ENCODE assay signal across 17 cellular contexts in the genomic region with DNA sequence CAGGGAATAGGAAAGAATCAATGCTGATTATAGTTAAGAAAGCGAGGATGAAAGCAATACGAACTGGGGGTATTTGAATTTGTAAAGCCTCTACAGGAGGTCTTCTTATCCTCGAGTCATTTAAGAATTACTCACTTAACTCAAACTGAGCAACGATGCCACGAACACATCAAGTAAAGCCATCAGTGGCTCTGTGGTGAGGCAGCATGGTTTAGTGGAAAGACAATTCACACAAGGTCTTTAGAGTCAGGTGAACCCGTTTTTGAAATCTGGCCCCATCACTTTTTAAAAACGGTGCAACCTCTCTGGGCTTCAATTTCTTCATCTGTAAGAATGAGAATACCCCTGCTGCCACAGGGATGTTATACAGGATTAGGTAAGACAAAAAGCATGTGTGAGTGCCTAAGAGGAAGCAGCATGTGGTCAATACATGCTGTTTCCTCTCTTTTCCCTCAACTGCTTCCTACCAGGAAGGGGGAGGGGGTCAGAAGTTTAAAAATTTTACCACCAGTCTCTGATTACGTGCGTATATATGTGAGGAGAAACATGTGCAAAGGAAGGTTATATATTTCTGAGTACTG.
A peak's percentile ranks its signal among the peaks of the same experiment; 100 is the strongest.
DNase-seq lines count a peak whose midpoint lies in the region; ATAC-seq and TF ChIP-seq lines count a peak whose summit lies in the region.
"Had no signal": no experiment of that assay in that cellular context is flagged by ENCODE, and none has a peak within 500 bp of the region (broad histone marks: within the 10 kb centered on the region; RNA-seq: fewer than 3 reads in every experiment).

No MANE protein-coding gene starts in this region.

- CTCF ChIA-PET in WTC11 (lab: Charles Lee), result interaction anchor here (1.4 to 2.6 kb wide), 2 partner anchors 14 to 16 kb away, joined by 3 to 11 read pairs; no protein-coding TSS in a partner anchor

- H3K4me1 ChIP-seq in HUES64 (ENCODE audit: insufficient read depth, low read length) (peaks cover 42% of the 10 kb centered on the region), suprapubic skin (no peaks in the 10 kb centered on the region)

- no peaks in the 10 kb centered on the region for H3K36me3 ChIP-seq in HUES64 (ENCODE audit: insufficient read depth, low read length)
- H3K36me3 ChIP-seq in suprapubic skin, result no peaks in the 10 kb centered on the region

- TF ChIP-seq EP300 in suprapubic skin (IDR thresholded peaks at IDR 0.05), result no peak

- no peak overlapping the region for H3K9ac ChIP-seq in HUES64 (ENCODE audit: low read depth, low read length)

- no peaks in the 10 kb centered on the region for H3K36me3 Mint-ChIP-seq in WTC11

- H3K27me3 ChIP-seq in HUES64 (ENCODE audit: insufficient read depth, low read length), result no peaks in the 10 kb centered on the region; the same call in 1 of the 2 replicates
- H3K27me3 ChIP-seq in suprapubic skin, result no peaks in the 10 kb centered on the region

- DNase-seq in ELF-1 (ENCODE audit: low read depth, low spot score) (peak; percentile 33), WTC11 (ENCODE audit: low spot score) (no peak), iPS-NIHi7 (ENCODE audit: extremely low spot score) (peak; percentile 52), suprapubic skin (ENCODE audit: low spot score in 2 of 2) (no peak), NCI-H226 (no peak)
- DNase-seq: activated CD4-positive, alpha-beta memory T cell treated with anti-CD3 and anti-CD28 coated beads, Interleukin-2, amount 10 ng/mL, durations not matched to agents 7 days and 5 days; activated naive CD4-positive, alpha-beta T cell treated with Interleukin-2 at 50 U/mL for 16 hours; activated T-cell treated with anti-CD3 and anti-CD28 coated beads, Interleukin-2, amount 50 U/mL, for 24 hours; CD4-positive, CD25-positive, alpha-beta regulatory T cell; GDM1; NCI-H1105 treated with DMSO at 0.1 percent for 48 hours; NCI-H2029 treated with DMSO at 0.1 percent for 48 hours; NK-92 treated with Interleukin-12 subunit alpha and Interleukin-12 subunit beta, amount 100 ng/mL, for 24 hours; posterior cingulate gyrus had no signal

- peaks cover 41% of the 10 kb centered on the region for H3K4me1 Mint-ChIP-seq in WTC11
- H3K4me1 Mint-ChIP-seq: nephron had no signal

- H3K27ac ChIP-seq in HUES64 (ENCODE audit: low read depth, low read length), result peak overlapping the region; percentile 75; the same call in 1 of the 2 replicates
- no peak overlapping the region for H3K27ac ChIP-seq in suprapubic skin

- no peaks in the 10 kb centered on the region for H3K27me3 Mint-ChIP-seq in WTC11 (ENCODE audit: low read depth)
- H3K27me3 Mint-ChIP-seq: activated CD4-positive, alpha-beta memory T cell treated with anti-CD3 and anti-CD28 coated beads, Interleukin-2, amount 10 ng/mL, durations not matched to agents 7 days and 5 days; activated T-cell treated with anti-CD3 and anti-CD28 coated beads, Interleukin-2, amount 50 U/mL, for 24 hours; CD4-positive, CD25-positive, alpha-beta regulatory T cell had no signal

- no peak for TF ChIP-seq POLR2A in suprapubic skin (IDR thresholded peaks at IDR 0.05)

- H3K27ac Mint-ChIP-seq in WTC11, result no peak overlapping the region
- H3K27ac Mint-ChIP-seq: activated CD4-positive, alpha-beta memory T cell treated with anti-CD3 and anti-CD28 coated beads, Interleukin-2, amount 10 ng/mL, durations not matched to agents 7 days and 5 days; activated T-cell treated with anti-CD3 and anti-CD28 coated beads, Interleukin-2, amount 50 U/mL, for 24 hours; CD4-positive, CD25-positive, alpha-beta regulatory T cell; nephron had no signal

- ATAC-seq in WTC11 (peak; percentile 86), GM21737 (IDR thresholded peaks at IDR 0.05; ENCODE audit: unreplicated experiment) (no peak)

- H3K4me3 ChIP-seq in HUES64 (ENCODE audit: low read length) (no peak overlapping the region; the same call in 1 of the 2 replicates), suprapubic skin (no peak overlapping the region)

- WGBS in HUES64, result 3% methylated on average over 7 of the region's 9 CpGs
- 79% methylated on average over 9 of the region's 9 CpGs for WGBS in suprapubic skin

- H3K4me3 Mint-ChIP-seq in WTC11, result peak overlapping the region; percentile 26
- H3K4me3 Mint-ChIP-seq: activated CD4-positive, alpha-beta memory T cell treated with anti-CD3 and anti-CD28 coated beads, Interleukin-2, amount 10 ng/mL, durations not matched to agents 7 days and 5 days; activated T-cell treated with anti-CD3 and anti-CD28 coated beads, Interleukin-2, amount 50 U/mL, for 24 hours; CD4-positive, CD25-positive, alpha-beta regulatory T cell; nephron had no signal

- POLR2A ChIA-PET in WTC11 (lab: Charles Lee), result no interaction called here

- no peaks in the 10 kb centered on the region for H3K9me3 Mint-ChIP-seq in WTC11
- H3K9me3 Mint-ChIP-seq: activated CD4-positive, alpha-beta memory T cell treated with anti-CD3 and anti-CD28 coated beads, Interleukin-2, amount 10 ng/mL, durations not matched to agents 7 days and 5 days; nephron had no signal

- TF ChIP-seq CTCF in WTC11 (IDR thresholded peaks at IDR 0.05) (no peak), suprapubic skin (IDR thresholded peaks at IDR 0.05) (no peak)

- H3K9me3 ChIP-seq in HUES64 (ENCODE audit: insufficient read depth, low read depth, low read length), result no peaks in the 10 kb centered on the region
- no peaks in the 10 kb centered on the region for H3K9me3 ChIP-seq in suprapubic skin

TF ChIP-seq in WTC11, 78 proteins besides CTCF, POLR2A, EP300 and RAD21:
- no peak for TF ChIP-seq TEAD4 (CRISPR knock-in tag; IDR thresholded peaks at IDR 0.05)
- no peak for TF ChIP-seq GABPB1 (CRISPR knock-in tag; IDR thresholded peaks at IDR 0.05)
- TF ChIP-seq CREM (CRISPR knock-in tag; IDR thresholded peaks at IDR 0.05), result no peak
- TF ChIP-seq MLX (CRISPR knock-in tag; IDR thresholded peaks at IDR 0.05), result no peak
- TF ChIP-seq, protein P1, sequence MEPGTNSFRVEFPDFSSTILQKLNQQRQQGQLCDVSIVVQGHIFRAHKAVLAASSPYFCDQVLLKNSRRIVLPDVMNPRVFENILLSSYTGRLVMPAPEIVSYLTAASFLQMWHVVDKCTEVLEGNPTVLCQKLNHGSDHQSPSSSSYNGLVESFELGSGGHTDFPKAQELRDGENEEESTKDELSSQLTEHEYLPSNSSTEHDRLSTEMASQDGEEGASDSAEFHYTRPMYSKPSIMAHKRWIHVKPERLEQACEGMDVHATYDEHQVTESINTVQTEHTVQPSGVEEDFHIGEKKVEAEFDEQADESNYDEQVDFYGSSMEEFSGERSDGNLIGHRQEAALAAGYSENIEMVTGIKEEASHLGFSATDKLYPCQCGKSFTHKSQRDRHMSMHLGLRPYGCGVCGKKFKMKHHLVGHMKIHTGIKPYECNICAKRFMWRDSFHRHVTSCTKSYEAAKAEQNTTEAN (CRISPR knock-in tag; IDR thresholded peaks at IDR 0.05), result no peak
- no peak for TF ChIP-seq NR3C1 (CRISPR knock-in tag; conservative IDR thresholded peaks at IDR 0.05; ENCODE audit: low read depth)
- peak; percentile 79; the same call in 1 of the 2 replicates for TF ChIP-seq ETV6 (CRISPR knock-in tag; IDR thresholded peaks at IDR 0.05)
- TF ChIP-seq IRF2 (CRISPR knock-in tag; IDR thresholded peaks at IDR 0.05; ENCODE audit: borderline replicate concordance, low read depth), result no peak
- no peak for TF ChIP-seq OVOL2 (CRISPR knock-in tag; IDR thresholded peaks at IDR 0.05; ENCODE audit: borderline replicate concordance)

Comparison
In these comparisons a context has a peak if more than half of its experiments do, and no peak if none do; other contexts are left out.
1. DNase-seq: peak in ELF-1 (single experiment) and iPS-NIHi7 (single experiment); none in WTC11 (single experiment), suprapubic skin (0 of 2) and NCI-H226 (single experiment).